ENCODE assay signal across 26 cellular contexts in genomic region chr10:119343001-119343601, GRCh38.
DNase-seq lines count a peak whose midpoint lies in the region; ATAC-seq and TF ChIP-seq lines count a peak whose summit lies in the region.
"Had no signal": no experiment of that assay in that cellular context is flagged by ENCODE, and none has a peak within 500 bp of the region (broad histone marks: within the 10 kb centered on the region; RNA-seq: fewer than 3 reads in every experiment).

No MANE protein-coding gene starts in this region.

- peak overlapping the region; percentile 22 for H3K4me3 Mint-ChIP-seq in endothelial cell (ENCODE audit: unreplicated experiment)
- H3K4me3 Mint-ChIP-seq in memory B cell, result no peak overlapping the region
- H3K4me3 Mint-ChIP-seq: B cell; CD8-positive, alpha-beta T cell; central memory CD8-positive, alpha-beta T cell; HFFc6 had no signal

- no peak for ATAC-seq in heart right ventricle
- ATAC-seq in memory B cell (ENCODE audit: low read depth), result no peak
- peak; percentile 10 for ATAC-seq in upper lobe of right lung
- ATAC-seq in HG02571 (IDR thresholded peaks at IDR 0.05; ENCODE audit: unreplicated experiment), result no peak
- no peak for ATAC-seq in HG03045 (IDR thresholded peaks at IDR 0.05; ENCODE audit: unreplicated experiment)
- ATAC-seq: CD8-positive, alpha-beta T cell; HepG2 had no signal

- WGBS in heart right ventricle, 2 donors, result 81 to 83% methylated on average over 9 of the region's 9 CpGs

- no peak overlapping the region for H3K4me3 ChIP-seq in heart right ventricle
- no peak overlapping the region for H3K4me3 ChIP-seq in upper lobe of right lung
- H3K4me3 ChIP-seq: dorsolateral prefrontal cortex, GM23248, smooth muscle cell, tibial nerve had no signal

- H3K27me3 ChIP-seq in heart right ventricle, result no peaks in the 10 kb centered on the region
- no peaks in the 10 kb centered on the region for H3K27me3 ChIP-seq in upper lobe of right lung
- H3K27me3 ChIP-seq: dorsolateral prefrontal cortex, tibial nerve had no signal

- H3K27ac Mint-ChIP-seq in endothelial cell (ENCODE audit: unreplicated experiment) (no peak overlapping the region), memory B cell (peak overlapping the region; percentile 11)
- H3K27ac Mint-ChIP-seq: CD8-positive, alpha-beta T cell; HFFc6 had no signal

- no peak for DNase-seq in heart right ventricle
- DNase-seq in cardiac septum (ENCODE audit: low spot score), result no peak
- DNase-seq in endothelial cell (ENCODE audit: low spot score), result no peak
- DNase-seq in memory B cell (ENCODE audit: low spot score in 2 of 2), result no peak
- peak; percentile 39 for DNase-seq in upper lobe of right lung
- no peak for DNase-seq in NCI-H774 (lab: John Stamatoyannopoulos, UW)
- DNase-seq: activated effector memory CD4-positive, alpha-beta T cell treated with Interleukin-2 at 50 U/mL for 16 hours; activated T-cell treated with anti-CD3 and anti-CD28 coated beads for 4 hours; CD8-positive, alpha-beta T cell; DMS153; dorsolateral prefrontal cortex; GM23248; HFFc6; Kasumi-1; occipital lobe; SK-N-SH; stimulated activated CD4-positive, alpha-beta T cell treated with anti-CD3 and anti-CD28 coated beads, Interleukin-2, amount 100 ng/mL, for 24 hours; T-helper 2 cell had no signal

- H3K36me3 Mint-ChIP-seq in endothelial cell (ENCODE audit: low read depth, unreplicated experiment), result peaks cover 57% of the 10 kb centered on the region
- H3K36me3 Mint-ChIP-seq in memory B cell, result peaks cover 34% of the 10 kb centered on the region

- TF ChIP-seq CTCF in heart right ventricle (IDR thresholded peaks at IDR 0.05) (no peak), endothelial cell (IDR thresholded peaks at IDR 0.05; ENCODE audit: unreplicated experiment) (no peak), upper lobe of right lung (IDR thresholded peaks at IDR 0.05) (no peak)

- intact Hi-C loops in heart right ventricle (cut with DNase I), result loop anchor here in 1 of 10 donors (5.0 kb wide), 1 partner anchor 46 kb away; no protein-coding TSS in a partner anchor
- intact Hi-C loops in cardiac septum (cut with DNase I), result no loop called here
- intact Hi-C loops in upper lobe of right lung (cut with DNase I), result no loop called here

- H3K27me3 Mint-ChIP-seq in endothelial cell (ENCODE audit: unreplicated experiment), result peaks cover 29% of the 10 kb centered on the region
- H3K27me3 Mint-ChIP-seq in memory B cell, result no peaks in the 10 kb centered on the region
- H3K27me3 Mint-ChIP-seq: B cell; central memory CD8-positive, alpha-beta T cell had no signal

- H3K4me1 Mint-ChIP-seq in endothelial cell (ENCODE audit: unreplicated experiment), result peaks cover 52% of the 10 kb centered on the region
- peaks cover 31% of the 10 kb centered on the region for H3K4me1 Mint-ChIP-seq in memory B cell

- H3K36me3 ChIP-seq in heart right ventricle (no peaks in the 10 kb centered on the region), upper lobe of right lung (no peaks in the 10 kb centered on the region)

- H3K4me1 ChIP-seq in heart right ventricle (peaks cover 23 to 90% (median 52%) of the 10 kb centered on the region in 9 donors), upper lobe of right lung (peaks cover 30% of the 10 kb centered on the region)

- H3K9me3 ChIP-seq in heart right ventricle (no peaks in the 10 kb centered on the region), upper lobe of right lung (no peaks in the 10 kb centered on the region)
- H3K9me3 ChIP-seq: SK-N-SH, tibial nerve had no signal

- H3K27ac ChIP-seq in heart right ventricle (peak overlapping the region in 7 of 10 donors; percentile 31 to 84 (median 77)), upper lobe of right lung (peak overlapping the region; percentile 32)
- H3K27ac ChIP-seq: dorsolateral prefrontal cortex, GM23248, RWPE1 had no signal

- H3K9me3 Mint-ChIP-seq in endothelial cell (ENCODE audit: unreplicated experiment) (no peaks in the 10 kb centered on the region), memory B cell (no peaks in the 10 kb centered on the region)
- H3K9me3 Mint-ChIP-seq: CD8-positive, alpha-beta T cell; central memory CD8-positive, alpha-beta T cell; HFFc6 had no signal
